In the genomic region with DNA sequence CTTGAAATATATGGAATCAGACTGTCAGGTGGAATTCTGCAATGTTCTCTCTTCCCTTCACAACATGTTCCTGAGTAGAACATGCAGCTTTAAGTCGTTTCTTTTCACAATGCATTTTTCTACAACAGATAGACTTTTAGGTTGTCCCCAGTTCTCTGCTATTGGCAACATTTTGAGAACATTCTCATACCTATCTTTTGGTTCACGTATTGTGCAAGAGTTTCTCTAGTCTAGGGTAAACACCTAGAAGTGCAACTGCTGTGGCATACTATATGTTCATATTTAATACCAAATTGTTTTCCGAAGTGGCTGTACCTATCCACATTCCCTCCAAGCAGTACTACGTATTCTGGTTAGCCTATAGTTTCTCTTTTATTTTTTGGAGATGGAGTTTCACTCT, we compare ENCODE assay signal across 20 cellular contexts. TPM values are rescaled to one million over a fixed set of nuclear protein-coding genes. Genes with fewer than 3 reads are reported as not detected.
"Had no signal": no experiment of that assay in that cellular context is flagged by ENCODE, and none has a peak within 500 bp of the region (broad histone marks: within the 10 kb centered on the region; RNA-seq: fewer than 3 reads in every experiment).

No MANE protein-coding gene starts in this region.

- H3K27me3 ChIP-seq: neutrophil, ovary, testis, vagina had no signal

- H3K27ac ChIP-seq: epithelial cell of prostate, neutrophil, testis had no signal

- H3K9me3 Mint-ChIP-seq: activated naive CD4-positive, alpha-beta T cell treated with anti-CD3 and anti-CD28 coated beads, Interleukin-2, amount 10 ng/mL, durations not matched to agents 7 days and 5 days; activated naive CD8-positive, alpha-beta T cell treated with anti-CD3 and anti-CD28 coated beads, Interleukin-2, amount 50 U/mL, for 24 hours; activated T-cell treated with anti-CD3 and anti-CD28 coated beads, Interleukin-2, amount 50 U/mL, for 4 hours; nephron; type B pancreatic cell had no signal

- ATAC-seq: activated naive CD8-positive, alpha-beta T cell treated with anti-CD3 and anti-CD28 coated beads, Interleukin-2, amount 50 U/mL, for 24 hours; activated T-cell treated with anti-CD3 and anti-CD28 coated beads, Interleukin-2, amount 50 U/mL, for 4 hours; sciatic nerve had no signal

- FAIRE-seq: kidney, small intestine had no signal

- H3K4me3 Mint-ChIP-seq: activated naive CD4-positive, alpha-beta T cell treated with anti-CD3 and anti-CD28 coated beads, Interleukin-2, amount 10 ng/mL, durations not matched to agents 7 days and 5 days; activated naive CD8-positive, alpha-beta T cell treated with anti-CD3 and anti-CD28 coated beads, Interleukin-2, amount 50 U/mL, for 24 hours; activated T-cell treated with anti-CD3 and anti-CD28 coated beads, Interleukin-2, amount 50 U/mL, for 4 hours; nephron; type B pancreatic cell had no signal

- DNase-seq: activated CD4-positive, alpha-beta T cell treated with anti-CD3 and anti-CD28 coated beads for 1 hour; activated effector memory CD4-positive, alpha-beta T cell treated with anti-CD3 and anti-CD28 coated beads, Interleukin-2, amount 50 U/mL, for 16 hours; activated naive CD4-positive, alpha-beta T cell treated with anti-CD3 and anti-CD28 coated beads, Interleukin-2, amount 10 ng/mL, durations not matched to agents 7 days and 5 days; activated naive CD8-positive, alpha-beta T cell treated with anti-CD3 and anti-CD28 coated beads, Interleukin-2, amount 50 U/mL, for 24 hours; activated T-cell treated with anti-CD3 and anti-CD28 coated beads, Interleukin-2, amount 50 U/mL, for 4 hours; kidney; midbrain; ovary; small intestine; stimulated activated CD8-positive, alpha-beta memory T cell treated with anti-CD3 and anti-CD28 coated beads, Interleukin-4, amount 100 ng/mL, for 48 hours; stimulated activated naive CD4-positive, alpha-beta T cell; T-helper 1 cell; T-helper 9 cell; testis had no signal

- H3K36me3 ChIP-seq: ovary had no signal

- H3K27ac Mint-ChIP-seq: activated naive CD4-positive, alpha-beta T cell treated with anti-CD3 and anti-CD28 coated beads, Interleukin-2, amount 10 ng/mL, durations not matched to agents 7 days and 5 days; activated naive CD8-positive, alpha-beta T cell treated with anti-CD3 and anti-CD28 coated beads, Interleukin-2, amount 50 U/mL, for 24 hours; nephron; type B pancreatic cell had no signal

- H3K4me3 ChIP-seq: ovary, testis, vagina had no signal

- H3K27me3 Mint-ChIP-seq: activated naive CD4-positive, alpha-beta T cell treated with anti-CD3 and anti-CD28 coated beads, Interleukin-2, amount 10 ng/mL, durations not matched to agents 7 days and 5 days; activated naive CD8-positive, alpha-beta T cell treated with anti-CD3 and anti-CD28 coated beads, Interleukin-2, amount 50 U/mL, for 24 hours; type B pancreatic cell had no signal

- H3K9me3 ChIP-seq: neutrophil, ovary, testis, vagina had no signal

RNA-seq across cellular contexts. Expression of gene RAD9B, which starts 48.9 kb away (rescaled TPM):
- total RNA-seq: vagina had no signal
